In the genomic region with DNA sequence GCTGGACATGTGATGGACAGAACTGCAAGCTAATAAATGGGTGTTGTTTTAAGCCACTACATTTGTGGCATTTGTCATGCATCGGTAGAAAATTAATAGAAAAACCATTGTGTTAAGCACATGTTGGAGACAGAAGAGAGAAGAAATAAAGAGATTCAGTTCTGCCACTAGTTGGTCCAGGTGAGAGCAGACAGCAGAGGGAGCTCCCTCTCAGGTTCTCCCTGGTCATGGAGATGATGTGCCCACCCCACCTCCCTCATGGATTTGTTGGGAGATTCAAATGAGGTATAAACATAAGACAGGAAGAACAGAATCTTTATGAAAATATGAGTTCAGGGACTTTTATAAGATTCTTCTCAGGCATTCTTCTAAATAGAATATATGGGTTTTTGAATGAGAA, we compare ENCODE assay signal across 13 cellular contexts. TPM values are rescaled to one million over a fixed set of nuclear protein-coding genes. Genes with fewer than 3 reads are reported as not detected.
DNase-seq lines count a peak whose midpoint lies in the region; ATAC-seq, FAIRE-seq and TF ChIP-seq lines count a peak whose summit lies in the region.
"Had no signal": no experiment of that assay in that cellular context is flagged by ENCODE, and none has a peak within 500 bp of the region (broad histone marks: within the 10 kb centered on the region; RNA-seq: fewer than 3 reads in every experiment).

No MANE protein-coding gene starts in this region.

- POLR2A ChIA-PET in HEK293 (lab: Yijun Ruan, JAX): no interaction called here

- FAIRE-seq in D721Med (lab: Jason Lieb, UNC): no peak
- peak; percentile 83 for FAIRE-seq in keratinocyte (lab: Jason Lieb, UNC)

- H3K27ac ChIP-seq in HEK293 (ENCODE audit: extremely low read depth, low read depth, low read length) (no peak overlapping the region), keratinocyte (ENCODE audit: control insufficient read depth, insufficient read depth, low read length) (no peak overlapping the region), adrenal gland (no peak overlapping the region)

- H3K9ac ChIP-seq in keratinocyte (ENCODE audit: control insufficient read depth, extremely low read depth, insufficient read depth, low read length): no peak overlapping the region

- no peaks in the 10 kb centered on the region for H3K9me3 ChIP-seq in HEK293 (ENCODE audit: control insufficient read depth, insufficient read depth, low read depth, low read length)
- no peaks in the 10 kb centered on the region for H3K9me3 ChIP-seq in keratinocyte (ENCODE audit: control insufficient read depth, low read depth, low read length)
- no peaks in the 10 kb centered on the region for H3K9me3 ChIP-seq in adrenal gland (replicated peaks in 1 of 3)

- in situ Hi-C loops in SK-MEL-5 (cut with HindIII; ENCODE audit: low pct_unique_long_range_greater_than_20kb, low sequenced_read_pairs): no loop called here

- H4K20me1 ChIP-seq in keratinocyte (ENCODE audit: control insufficient read depth, extremely low read depth, insufficient read depth, low read length): no peaks in the 10 kb centered on the region

- H3K9me1 ChIP-seq in keratinocyte (ENCODE audit: control insufficient read depth, extremely low read depth, insufficient read depth, low read length): no peaks in the 10 kb centered on the region

- H3K4me1 ChIP-seq in HEK293 (ENCODE audit: control insufficient read depth, insufficient read depth, low read length) (no peaks in the 10 kb centered on the region), keratinocyte (ENCODE audit: control insufficient read depth, extremely low read depth, insufficient read depth, low read length) (peaks cover 33% of the 10 kb centered on the region), adrenal gland (replicated peaks in 1 of 2) (no peaks in the 10 kb centered on the region)

- no peaks in the 10 kb centered on the region for H3K36me3 Mint-ChIP-seq in activated T-cell treated with anti-CD3 and anti-CD28 coated beads, Interleukin-2, amount 50 U/mL, for 4 hours (ENCODE audit: insufficient read depth)
- H3K36me3 Mint-ChIP-seq: activated naive CD8-positive, alpha-beta T cell treated with anti-CD3 and anti-CD28 coated beads for 36 hours had no signal

- no peaks in the 10 kb centered on the region for H3K79me2 ChIP-seq in keratinocyte (ENCODE audit: control insufficient read depth, insufficient read depth, low read length)

- DNase-seq in D721Med (ENCODE audit: insufficient read length, low spot score): no peak
- peak; percentile 47 for DNase-seq in SK-MEL-5 (ENCODE audit: low read depth, low spot score)
- no peak for DNase-seq in keratinocyte (ENCODE audit: low read depth, low spot score)
- no peak for DNase-seq in adrenal gland
- DNase-seq in activated T-cell treated with anti-CD3 and anti-CD28 coated beads, Interleukin-2, amount 50 U/mL, for 4 hours: no peak
- DNase-seq in ecto neural progenitor cell (ENCODE audit: low spot score): no peak
- DNase-seq in mucosa of gallbladder (ENCODE audit: low spot score): no peak
- DNase-seq: activated naive CD8-positive, alpha-beta T cell treated with anti-CD3 and anti-CD28 coated beads for 36 hours; NCI-H345; substantia nigra had no signal

- peaks cover 15% of the 10 kb centered on the region for H3K4me1 Mint-ChIP-seq in activated T-cell treated with anti-CD3 and anti-CD28 coated beads, Interleukin-2, amount 50 U/mL, for 4 hours (ENCODE audit: low read depth)

- TF ChIP-seq POLR2A in adrenal gland (IDR thresholded peaks at IDR 0.05): no peak

- H3K4me3 Mint-ChIP-seq in activated T-cell treated with anti-CD3 and anti-CD28 coated beads, Interleukin-2, amount 50 U/mL, for 4 hours: no peak overlapping the region
- H3K4me3 Mint-ChIP-seq: activated naive CD8-positive, alpha-beta T cell treated with anti-CD3 and anti-CD28 coated beads for 36 hours had no signal

- dilution Hi-C loops in keratinocyte (cut with MboI; ENCODE audit: extremely low pct_ligation_motif_present, low sequenced_read_pairs): no loop called here

- WGBS in adrenal gland, 4 donors: 61 to 73% (median 65%) methylated on average over 1 of the region's 1 CpG

- no peaks in the 10 kb centered on the region for H3K9me3 Mint-ChIP-seq in activated T-cell treated with anti-CD3 and anti-CD28 coated beads, Interleukin-2, amount 50 U/mL, for 4 hours
- H3K9me3 Mint-ChIP-seq: activated naive CD8-positive, alpha-beta T cell treated with anti-CD3 and anti-CD28 coated beads for 36 hours had no signal

- H3K27me3 ChIP-seq in keratinocyte (ENCODE audit: control insufficient read depth, extremely low read depth, insufficient read depth, low read length) (no peaks in the 10 kb centered on the region), adrenal gland (no peaks in the 10 kb centered on the region)

- TF ChIP-seq CTCF in D721Med (IDR thresholded peaks at IDR 0.05; ENCODE audit: insufficient read depth, missing control alignments): peak; percentile 36
- TF ChIP-seq CTCF in HEK293 (tag by site-specific recombination; IDR thresholded peaks at IDR 0.05): no peak
- TF ChIP-seq CTCF in keratinocyte (optimal IDR thresholded peaks at IDR 0.05 in 1 of 3, IDR thresholded peaks at IDR 0.05 in 1 of 3, conservative IDR thresholded peaks at IDR 0.05 in 1 of 3; ENCODE audit: extremely low read depth in 1 of 3, insufficient read depth in 2 of 3, low read length in 3 of 3): peak; percentile 57 to 72 (median 68)
- no peak for TF ChIP-seq CTCF in adrenal gland (IDR thresholded peaks at IDR 0.05)

- intact Hi-C loops in adrenal gland (cut with DNase I): loop anchor here in 1 of 2 donors (10.0 kb wide), 1 partner anchor 379 kb away; no protein-coding TSS in a partner anchor

- ATAC-seq in activated T-cell treated with anti-CD3 and anti-CD28 coated beads, Interleukin-2, amount 50 U/mL, for 4 hours: no peak

- H2AFZ ChIP-seq in keratinocyte (ENCODE audit: control insufficient read depth, low read length): no peak overlapping the region

- H3K36me3 ChIP-seq in HEK293 (ENCODE audit: control insufficient read depth in 2 of 2, insufficient read depth in 1 of 2, low read length in 2 of 2) (no peaks in the 10 kb centered on the region), keratinocyte (ENCODE audit: control insufficient read depth in 2 of 2, extremely low read depth in 1 of 2, insufficient read depth in 2 of 2, low read length in 2 of 2) (no peaks in the 10 kb centered on the region), adrenal gland (replicated peaks in 1 of 2) (no peaks in the 10 kb centered on the region)

- no peak overlapping the region for H3K4me3 ChIP-seq in HEK293 (ENCODE audit: low read depth, low read length)
- H3K4me3 ChIP-seq in keratinocyte (ENCODE audit: control insufficient read depth in 2 of 3, extremely low read depth in 1 of 3, insufficient read depth in 2 of 3, low read depth in 1 of 3, low read length in 3 of 3): no peak overlapping the region
- no peak overlapping the region for H3K4me3 ChIP-seq in adrenal gland

- CTCF ChIA-PET in HEK293 (lab: Yijun Ruan, JAX): interaction anchor here (0.6 to 3.0 kb wide), 4 partner anchors 11 to 123 kb away, joined by 3 to 25 read pairs (median 4); no protein-coding TSS in a partner anchor

- H3K27me3 Mint-ChIP-seq in activated T-cell treated with anti-CD3 and anti-CD28 coated beads, Interleukin-2, amount 50 U/mL, for 4 hours (ENCODE audit: low read depth): peaks cover 4% of the 10 kb centered on the region
- H3K27me3 Mint-ChIP-seq: activated naive CD8-positive, alpha-beta T cell treated with anti-CD3 and anti-CD28 coated beads for 36 hours had no signal

- H3K4me2 ChIP-seq in keratinocyte (ENCODE audit: control insufficient read depth, extremely low read depth, insufficient read depth, low read depth, low read length): no peak overlapping the region

TF ChIP-seq in HEK293, 187 proteins besides CTCF, POLR2A, EP300 and RAD21:
- TF ChIP-seq RBAK (tag by site-specific recombination; IDR thresholded peaks at IDR 0.05): no peak
- no peak for TF ChIP-seq YY2 (tag by site-specific recombination; IDR thresholded peaks at IDR 0.05)
- no peak for TF ChIP-seq SETDB1 (IDR thresholded peaks at IDR 0.05; ENCODE audit: insufficient read length, low read length)
- peak; percentile 9; the same call in 1 of the 2 replicates for TF ChIP-seq ZNF654 (tag by site-specific recombination; IDR thresholded peaks at IDR 0.05; ENCODE audit: low read depth)

RNA-seq across cellular contexts. Expression of a gene that starts 36.8 kb away (rescaled TPM):
- 3.2 and 4.9 TPM in 2 replicates for total RNA-seq in SK-MEL-5 (2014; rRNA removed; shearing (Covaris generic))
- polyA plus RNA-seq in SK-MEL-5 (2015; cell fraction: cytosol; rRNA removed): 5.8 and 7.1 TPM in 2 replicates
- 0.50 and 2.2 TPM in 2 replicates for polyA plus RNA-seq in SK-MEL-5 (2015; cell fraction: nucleus; rRNA removed)
- polyA plus RNA-seq in keratinocyte (363 to 407 TPM (median 373 TPM) in 3 replicates), adrenal gland (10 to 100 TPM; 18.1 to 44.1 (median 30.1) TPM)
- polyA plus RNA-seq in keratinocyte (2011; ENCODE audit: low read depth): 63.3 TPM
- polyA plus RNA-seq in keratinocyte (2011; cell fraction: cytosol; rRNA removed): 246 and 265 TPM in 2 replicates
- polyA plus RNA-seq in keratinocyte (2011; cell fraction: nucleus; rRNA removed): 96.3 and 119 TPM in 2 replicates
- polyA plus RNA-seq in keratinocyte (2012; ENCODE audit: low replicate concordance): 264 and 519 TPM in 2 replicates
- polyA minus RNA-seq in keratinocyte: 50.7 to 119 TPM (median 90.6 TPM) in 3 replicates
- polyA minus RNA-seq in keratinocyte (2011; cell fraction: cytosol; rRNA and poly(A)+ RNA removed): 167 TPM
- polyA minus RNA-seq in keratinocyte (2011; cell fraction: nucleus; rRNA and poly(A)+ RNA removed): 29.8 and 44.4 TPM in 2 replicates
- total RNA-seq in adrenal gland (10 to 100 TPM; 11.1 to 42.5 (median 26.2) TPM), mucosa of gallbladder (115 TPM)
- 10 to 100 TPM; 54.9 to 87.6 (median 56.1) TPM for total RNA-seq in activated T-cell treated with anti-CD3 and anti-CD28 coated beads, Interleukin-2, amount 50 U/mL, for 4 hours

RNA-seq across cellular contexts. Expression of a gene that starts 42.7 kb away (rescaled TPM):
- total RNA-seq in SK-MEL-5 (2014; rRNA removed; shearing (Covaris generic)): not detected in 2 replicates
- not detected in 2 replicates for polyA plus RNA-seq in SK-MEL-5 (2015; cell fraction: cytosol; rRNA removed)
- polyA plus RNA-seq in SK-MEL-5 (2015; cell fraction: nucleus; rRNA removed): not detected in 2 replicates
- polyA plus RNA-seq in keratinocyte (8.5 to 18.8 TPM (median 10.9 TPM) in 3 replicates), adrenal gland (not detected)
- 89.5 TPM for polyA plus RNA-seq in keratinocyte (2011; ENCODE audit: low read depth)
- polyA plus RNA-seq in keratinocyte (2011; cell fraction: cytosol; rRNA removed): 3.8 and 7.8 TPM in 2 replicates
- 23.2 and 35.1 TPM in 2 replicates for polyA plus RNA-seq in keratinocyte (2011; cell fraction: nucleus; rRNA removed)
- 7.5 and 72.8 TPM in 2 replicates for polyA plus RNA-seq in keratinocyte (2012; ENCODE audit: low replicate concordance)
- polyA minus RNA-seq in keratinocyte: 2.5 to 17.1 TPM (median 11.2 TPM) in 3 replicates
- 5.2 TPM for polyA minus RNA-seq in keratinocyte (2011; cell fraction: cytosol; rRNA and poly(A)+ RNA removed)
- 28.1 and 30.6 TPM in 2 replicates for polyA minus RNA-seq in keratinocyte (2011; cell fraction: nucleus; rRNA and poly(A)+ RNA removed)
- total RNA-seq in adrenal gland (not detected), mucosa of gallbladder (not detected)
- total RNA-seq in activated T-cell treated with anti-CD3 and anti-CD28 coated beads, Interleukin-2, amount 50 U/mL, for 4 hours: not detected
- total RNA-seq: activated naive CD8-positive, alpha-beta T cell treated with anti-CD3 and anti-CD28 coated beads for 36 hours; fibroblast of lung; mononuclear cell had no signal
- polyA plus RNA-seq: fibroblast of lung had no signal

Comparison
In these comparisons a context has a peak if more than half of its experiments do, and no peak if none do; other contexts are left out.
1. CTCF ChIP-seq: peak in D721Med (single experiment) and keratinocyte (3 of 3); none in HEK293 (single experiment) and adrenal gland (0 of 6).